Comparison of ENCODE assay signal across 2 cellular contexts in the genomic region with DNA sequence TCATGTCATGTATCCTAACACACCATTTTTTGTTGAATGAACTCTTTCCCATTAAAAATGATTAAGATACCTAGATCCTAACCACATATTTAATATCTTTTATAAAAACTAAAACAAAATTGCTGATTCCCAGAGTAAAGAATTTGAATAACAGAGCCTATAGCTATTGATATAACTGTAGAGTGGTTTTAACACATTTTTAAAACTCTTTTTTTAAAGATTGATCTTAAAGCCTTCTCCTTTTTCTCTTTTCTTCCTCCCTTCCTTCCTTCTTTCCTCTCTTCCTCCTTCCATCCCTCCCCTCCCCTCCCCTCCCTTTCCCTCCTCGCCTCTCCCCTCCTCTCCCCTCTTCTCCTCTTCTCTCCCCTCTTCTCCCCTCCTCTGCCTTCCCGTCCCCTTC.
TF ChIP-seq lines count a peak whose summit lies in the region.

No MANE protein-coding gene starts in this region.

TF ChIP-seq in HepG2, 621 proteins besides CTCF, POLR2A, EP300 and RAD21 (continued from another document):
- TF ChIP-seq, protein P1, sequence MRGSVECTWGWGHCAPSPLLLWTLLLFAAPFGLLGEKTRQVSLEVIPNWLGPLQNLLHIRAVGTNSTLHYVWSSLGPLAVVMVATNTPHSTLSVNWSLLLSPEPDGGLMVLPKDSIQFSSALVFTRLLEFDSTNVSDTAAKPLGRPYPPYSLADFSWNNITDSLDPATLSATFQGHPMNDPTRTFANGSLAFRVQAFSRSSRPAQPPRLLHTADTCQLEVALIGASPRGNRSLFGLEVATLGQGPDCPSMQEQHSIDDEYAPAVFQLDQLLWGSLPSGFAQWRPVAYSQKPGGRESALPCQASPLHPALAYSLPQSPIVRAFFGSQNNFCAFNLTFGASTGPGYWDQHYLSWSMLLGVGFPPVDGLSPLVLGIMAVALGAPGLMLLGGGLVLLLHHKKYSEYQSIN (CRISPR knock-in tag; IDR thresholded peaks at IDR 0.05; ENCODE audit: borderline replicate concordance): no peak

TF ChIP-seq in IMR-90, 13 proteins besides CTCF, POLR2A, EP300 and RAD21 (continued from another document):
- TF ChIP-seq, protein P2, sequence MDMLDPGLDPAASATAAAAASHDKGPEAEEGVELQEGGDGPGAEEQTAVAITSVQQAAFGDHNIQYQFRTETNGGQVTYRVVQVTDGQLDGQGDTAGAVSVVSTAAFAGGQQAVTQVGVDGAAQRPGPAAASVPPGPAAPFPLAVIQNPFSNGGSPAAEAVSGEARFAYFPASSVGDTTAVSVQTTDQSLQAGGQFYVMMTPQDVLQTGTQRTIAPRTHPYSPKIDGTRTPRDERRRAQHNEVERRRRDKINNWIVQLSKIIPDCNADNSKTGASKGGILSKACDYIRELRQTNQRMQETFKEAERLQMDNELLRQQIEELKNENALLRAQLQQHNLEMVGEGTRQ (IDR thresholded peaks at IDR 0.05; ENCODE audit: low read depth, low read length): no peak
- TF ChIP-seq SMC3 (IDR thresholded peaks at IDR 0.05; ENCODE audit: low read depth, low read length) (no peak), MXI1 (IDR thresholded peaks at IDR 0.05; ENCODE audit: borderline replicate concordance, low read depth, low read length) (no peak), RCOR1 (IDR thresholded peaks at IDR 0.05; ENCODE audit: insufficient replicate concordance, low read length) (no peak), CHD1 (IDR thresholded peaks at IDR 0.05; ENCODE audit: low read depth, low read length) (no peak), MAZ (IDR thresholded peaks at IDR 0.05; ENCODE audit: borderline replicate concordance, low read depth, low read length) (no peak)
